Comparison of ENCODE assay signal across 10 cellular contexts in genomic region chr1:165444897-165445370, GRCh38. TPM values are rescaled to one million over a fixed set of nuclear protein-coding genes. Genes with fewer than 3 reads are reported as not detected.
DNase-seq lines count a peak whose midpoint lies in the region; ATAC-seq and TF ChIP-seq lines count a peak whose summit lies in the region.
"Had no signal": no experiment of that assay in that cellular context is flagged by ENCODE, and none has a peak within 500 bp of the region (broad histone marks: within the 10 kb centered on the region; RNA-seq: fewer than 3 reads in every experiment).

Gene RXRG, minus strand, starts transcription at chr1:165445126. Its CDS starts 233 bp downstream, at chr1:165444893.

- no peak for TF ChIP-seq CTCF in stomach (IDR thresholded peaks at IDR 0.05)

- DNase-seq in AG08396 (ENCODE audit: low spot score) (peak; percentile 18), NCI-H1417 treated with DMSO at 0.1 percent for 48 hours (lab: John Stamatoyannopoulos, UW) (peak; percentile 46), islet precursor cell (peak; percentile 87), stomach (peak; percentile 42), UCSD-AML1 (lab: John Stamatoyannopoulos, UW; ENCODE audit: unreplicated experiment) (no peak), Kasumi-1 (lab: John Stamatoyannopoulos, UW) (no peak), NCI-H2107 treated with DMSO at 0.1 percent for 48 hours (lab: John Stamatoyannopoulos, UW; ENCODE audit: unreplicated experiment) (no peak)
- DNase-seq in activated naive CD8-positive, alpha-beta T cell treated with anti-CD3 and anti-CD28 coated beads, Interleukin-2, amount 10 ng/mL, durations not matched to agents 7 days and 5 days = peak; percentile 43

- H3K27ac Mint-ChIP-seq in activated naive CD8-positive, alpha-beta T cell treated with anti-CD3 and anti-CD28 coated beads, Interleukin-2, amount 10 ng/mL, durations not matched to agents 7 days and 5 days = no peak within 1 kb of the TSS

- H3K36me3 ChIP-seq in stomach = no peaks in the 10 kb centered on the region

- H3K27ac ChIP-seq in stomach = peak within 1 kb of the TSS in 3 of 5 donors; percentile 0 to 26 (median 3)

- H3K4me3 ChIP-seq in stomach = peak within 1 kb of the TSS; percentile 31 to 41 (median 33)

- H3K9me3 Mint-ChIP-seq in activated naive CD8-positive, alpha-beta T cell treated with anti-CD3 and anti-CD28 coated beads, Interleukin-2, amount 10 ng/mL, durations not matched to agents 7 days and 5 days = no peaks in the 10 kb centered on the region

- H3K36me3 Mint-ChIP-seq in activated naive CD8-positive, alpha-beta T cell treated with anti-CD3 and anti-CD28 coated beads, Interleukin-2, amount 10 ng/mL, durations not matched to agents 7 days and 5 days = no peaks in the 10 kb centered on the region

- H3K9me3 ChIP-seq in stomach = no peaks in the 10 kb centered on the region

- H3K4me3 Mint-ChIP-seq in activated naive CD8-positive, alpha-beta T cell treated with anti-CD3 and anti-CD28 coated beads, Interleukin-2, amount 10 ng/mL, durations not matched to agents 7 days and 5 days = no peak within 1 kb of the TSS

- peaks cover 0 to 78% (median 25%) of the 10 kb centered on the region in 3 donors for H3K27me3 ChIP-seq in stomach

- H3K4me1 Mint-ChIP-seq in activated naive CD8-positive, alpha-beta T cell treated with anti-CD3 and anti-CD28 coated beads, Interleukin-2, amount 10 ng/mL, durations not matched to agents 7 days and 5 days = peaks cover 2% of the 10 kb centered on the region

- POLR2A ChIA-PET in activated naive CD8-positive, alpha-beta T cell treated with anti-CD3 and anti-CD28 coated beads, Interleukin-2, amount 10 ng/mL, durations not matched to agents 7 days and 5 days (lab: Charles Lee) = no interaction called here

- no peak for TF ChIP-seq EP300 in stomach (IDR thresholded peaks at IDR 0.05)

- H3K27me3 Mint-ChIP-seq in activated naive CD8-positive, alpha-beta T cell treated with anti-CD3 and anti-CD28 coated beads, Interleukin-2, amount 10 ng/mL, durations not matched to agents 7 days and 5 days = peaks cover 31% of the 10 kb centered on the region

- ATAC-seq in activated naive CD8-positive, alpha-beta T cell treated with anti-CD3 and anti-CD28 coated beads, Interleukin-2, amount 10 ng/mL, durations not matched to agents 7 days and 5 days (ENCODE audit: low read depth) = no peak

- intact Hi-C loops in stomach (cut with DNase I; ENCODE audit: low total_unique reads) = no loop called here

- 2 to 9% (median 2%) methylated on average over 24 to 33 of the region's 33 CpGs for WGBS in stomach, 5 donors

- TF ChIP-seq POLR2A in stomach (IDR thresholded peaks at IDR 0.05) = no peak

- H3K4me1 ChIP-seq in stomach = peaks cover 9 to 20% (median 15%) of the 10 kb centered on the region in 4 donors

RNA-seq across cellular contexts. Expression of gene RXRG, which starts in this region (rescaled TPM):
- total RNA-seq in activated naive CD8-positive, alpha-beta T cell treated with anti-CD3 and anti-CD28 coated beads, Interleukin-2, amount 10 ng/mL, durations not matched to agents 7 days and 5 days = not detected
- total RNA-seq in stomach = 1 to 10 TPM in 1 of 5 donors, under 1 TPM in 1, not detected in 3; 0.43 to 1.8 TPM
- 1 to 10 TPM in 2 of 3 donors, under 1 TPM in 1; 0.50 to 2.9 (median 1.4) TPM for polyA plus RNA-seq in stomach
- total RNA-seq: mononuclear cell; T-helper 2 cell treated with Interferon-gamma antibody and Interleukin-4, amounts not matched to agents 100 ng/mL and 5 ng/mL, for 36 hours had no signal

Comparison
In these comparisons a context has a peak if more than half of its experiments do, and no peak if none do; other contexts are left out.
1. Peak in DNase-seq in activated naive CD8-positive, alpha-beta T cell treated with anti-CD3 and anti-CD28 coated beads, Interleukin-2, amount 10 ng/mL, durations not matched to agents 7 days and 5 days; RNA of the gene not detected or under 1 TPM.
2. DNase-seq: peak in AG08396 (single experiment), NCI-H1417 treated with DMSO at 0.1 percent for 48 hours (single experiment), islet precursor cell (single experiment) and stomach (single experiment); none in UCSD-AML1 (single experiment), Kasumi-1 (0 of 2) and NCI-H2107 treated with DMSO at 0.1 percent for 48 hours (single experiment).